ENCODE assay signal across 15 cellular contexts in the genomic region with DNA sequence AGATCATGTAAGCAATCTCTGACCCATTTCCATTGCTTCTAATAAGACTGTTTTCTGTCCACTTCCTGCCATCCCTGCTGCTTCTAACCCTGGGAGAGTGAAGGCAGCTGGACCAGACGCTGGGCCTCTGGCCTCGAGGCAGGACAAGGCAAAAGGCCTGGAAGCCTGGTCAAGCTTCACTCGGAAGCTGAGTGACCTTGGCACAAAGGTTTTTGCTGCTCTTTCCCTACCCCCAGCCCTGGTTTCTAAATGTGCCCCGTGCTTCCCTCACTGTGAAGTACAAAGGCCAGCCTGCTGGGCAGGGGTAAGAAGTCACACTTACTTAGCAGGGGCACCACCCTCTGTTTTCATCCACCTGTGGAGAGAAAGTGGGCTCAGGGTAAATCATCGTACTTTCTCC.
"Had no signal": no experiment of that assay in that cellular context is flagged by ENCODE, and none has a peak within 500 bp of the region (broad histone marks: within the 10 kb centered on the region; RNA-seq: fewer than 3 reads in every experiment).

No MANE protein-coding gene starts in this region.

- H3K27me3 ChIP-seq: SJCRH30, transverse colon had no signal

- H3K36me3 Mint-ChIP-seq: activated naive CD4-positive, alpha-beta T cell treated with anti-CD3 and anti-CD28 coated beads, Interleukin-2, amount 10 ng/mL, durations not matched to agents 7 days and 5 days; natural killer cell; stimulated activated memory B cell treated with anti-CD40 and anti-IgM and Interleukin-4, amounts not matched to agents 10 μg/mL and 1 μg/mL and 100 μg/mL, for 72 hours had no signal

- DNase-seq: activated CD4-positive, alpha-beta memory T cell treated with anti-CD3 and anti-CD28 coated beads, Interleukin-2, amount 10 ng/mL, durations not matched to agents 7 days and 5 days; activated CD4-positive, alpha-beta T cell treated with anti-CD3 and anti-CD28 coated beads for 4 hours; activated naive CD4-positive, alpha-beta T cell treated with anti-CD3 and anti-CD28 coated beads, Interleukin-2, amount 10 ng/mL, durations not matched to agents 7 days and 5 days; activated T-cell treated with anti-CD3 and anti-CD28 coated beads, Interleukin-2, amount 50 U/mL, for 24 hours; glutamatergic neuron; immature natural killer cell; natural killer cell; occipital lobe; SJCRH30; SW 1271; transverse colon had no signal

- H3K4me1 ChIP-seq: prostate gland, SJCRH30 had no signal

- H3K27me3 Mint-ChIP-seq: activated CD4-positive, alpha-beta memory T cell treated with anti-CD3 and anti-CD28 coated beads, Interleukin-2, amount 10 ng/mL, durations not matched to agents 7 days and 5 days; activated T-cell treated with anti-CD3 and anti-CD28 coated beads, Interleukin-2, amount 50 U/mL, for 24 hours had no signal

- H3K4me1 Mint-ChIP-seq: activated CD4-positive, alpha-beta memory T cell treated with anti-CD3 and anti-CD28 coated beads, Interleukin-2, amount 10 ng/mL, durations not matched to agents 7 days and 5 days; activated naive CD4-positive, alpha-beta T cell treated with anti-CD3 and anti-CD28 coated beads, Interleukin-2, amount 10 ng/mL, durations not matched to agents 7 days and 5 days; immature natural killer cell; WTC11 had no signal

- ATAC-seq: mucosa of descending colon; natural killer cell; stimulated activated memory B cell treated with anti-CD40 and anti-IgM and Interleukin-4, amounts not matched to agents 10 μg/mL and 1 μg/mL and 100 μg/mL, for 72 hours; WTC11 had no signal

- H3K4me3 ChIP-seq: mucosa of descending colon, prostate gland, SJCRH30, transverse colon had no signal

- H3K4me3 Mint-ChIP-seq: activated CD4-positive, alpha-beta memory T cell treated with anti-CD3 and anti-CD28 coated beads, Interleukin-2, amount 10 ng/mL, durations not matched to agents 7 days and 5 days; activated naive CD4-positive, alpha-beta T cell treated with anti-CD3 and anti-CD28 coated beads, Interleukin-2, amount 10 ng/mL, durations not matched to agents 7 days and 5 days; activated T-cell treated with anti-CD3 and anti-CD28 coated beads, Interleukin-2, amount 50 U/mL, for 24 hours; immature natural killer cell; natural killer cell; stimulated activated memory B cell treated with anti-CD40 and anti-IgM and Interleukin-4, amounts not matched to agents 10 μg/mL and 1 μg/mL and 100 μg/mL, for 72 hours; WTC11 had no signal

- H3K27ac ChIP-seq: prostate gland, SJCRH30 had no signal

- H3K27ac Mint-ChIP-seq: activated CD4-positive, alpha-beta memory T cell treated with anti-CD3 and anti-CD28 coated beads, Interleukin-2, amount 10 ng/mL, durations not matched to agents 7 days and 5 days; activated naive CD4-positive, alpha-beta T cell treated with anti-CD3 and anti-CD28 coated beads, Interleukin-2, amount 10 ng/mL, durations not matched to agents 7 days and 5 days; activated T-cell treated with anti-CD3 and anti-CD28 coated beads, Interleukin-2, amount 50 U/mL, for 24 hours; immature natural killer cell; natural killer cell; stimulated activated memory B cell treated with anti-CD40 and anti-IgM and Interleukin-4, amounts not matched to agents 10 μg/mL and 1 μg/mL and 100 μg/mL, for 72 hours; WTC11 had no signal

- H3K36me3 ChIP-seq: SJCRH30 had no signal

- H3K9me3 Mint-ChIP-seq: activated T-cell treated with anti-CD3 and anti-CD28 coated beads, Interleukin-2, amount 50 U/mL, for 24 hours; immature natural killer cell had no signal

- H3K9me3 ChIP-seq: mucosa of descending colon, prostate gland, SJCRH30, transverse colon had no signal
